ENCODE assay signal across 12 cellular contexts in genomic region chr14:96001866-96002510, GRCh38. TPM values are rescaled to one million over a fixed set of nuclear protein-coding genes. Genes with fewer than 3 reads are reported as not detected.
DNase-seq lines count a peak whose midpoint lies in the region; ATAC-seq, FAIRE-seq and TF ChIP-seq lines count a peak whose summit lies in the region.
"Had no signal": no experiment of that assay in that cellular context is flagged by ENCODE, and none has a peak within 500 bp of the region (broad histone marks: within the 10 kb centered on the region; RNA-seq: fewer than 3 reads in every experiment).

No MANE protein-coding gene starts in this region.

- H3K27ac Mint-ChIP-seq in neural progenitor cell: no peak overlapping the region
- H3K27ac Mint-ChIP-seq: natural killer cell had no signal

- ATAC-seq in GM21447 (IDR thresholded peaks at IDR 0.05; ENCODE audit: unreplicated experiment): no peak
- ATAC-seq: natural killer cell had no signal

- no peaks in the 10 kb centered on the region for H3K36me3 Mint-ChIP-seq in neural progenitor cell
- H3K36me3 Mint-ChIP-seq: natural killer cell had no signal

- H3K4me1 ChIP-seq in neural progenitor cell (peaks cover 8% of the 10 kb centered on the region), HAP-1 (no peaks in the 10 kb centered on the region)
- H3K4me1 ChIP-seq: SJSA1 had no signal

- FAIRE-seq in frontal cortex (lab: Jason Lieb, UNC): no peak

- no peak overlapping the region for H3K9ac ChIP-seq in neural progenitor cell

- H3F3A ChIP-seq in neural progenitor cell (ENCODE audit: low read depth): no peaks in the 10 kb centered on the region

- H4K20me1 ChIP-seq in neural progenitor cell (ENCODE audit: low read depth): no peaks in the 10 kb centered on the region

- H3K27me3 Mint-ChIP-seq in neural progenitor cell (ENCODE audit: insufficient read depth, low read depth): peaks cover 4% of the 10 kb centered on the region

- H3K79me2 ChIP-seq in neural progenitor cell (ENCODE audit: low read depth): no peaks in the 10 kb centered on the region

- H3K9me3 ChIP-seq in WERI-Rb-1 (ENCODE audit: severe bottlenecking) (no peaks in the 10 kb centered on the region), neural progenitor cell (ENCODE audit: low read depth) (no peaks in the 10 kb centered on the region), HAP-1 (no peaks in the 10 kb centered on the region)
- H3K9me3 ChIP-seq: SJSA1 had no signal

- H3K4me1 Mint-ChIP-seq in neural progenitor cell: peaks cover 6% of the 10 kb centered on the region
- H3K4me1 Mint-ChIP-seq: central memory CD8-positive, alpha-beta T cell; natural killer cell had no signal

- no peak for TF ChIP-seq CTCF in WERI-Rb-1 (IDR thresholded peaks at IDR 0.05; ENCODE audit: low read depth, low read length)
- TF ChIP-seq CTCF in neural progenitor cell (IDR thresholded peaks at IDR 0.05): no peak

- H3K9me3 Mint-ChIP-seq in neural progenitor cell: peaks cover 11% of the 10 kb centered on the region

- DNase-seq in EH (ENCODE audit: low read depth): peak; percentile 53
- peak; percentile 16 for DNase-seq in NCI-H1436 treated with DMSO at 0.1 percent for 48 hours (lab: John Stamatoyannopoulos, UW)
- DNase-seq in WERI-Rb-1: peak; percentile 85
- peak; percentile 52 for DNase-seq in neural progenitor cell (ENCODE audit: low spot score)
- no peak for DNase-seq in HAP-1 (ENCODE audit: low spot score in 2 of 2)
- no peak for DNase-seq in GF-D8 (lab: John Stamatoyannopoulos, UW)
- DNase-seq in frontal cortex (ENCODE audit: low spot score in 2 of 2): no peak
- DNase-seq: natural killer cell, NCI-H2081 treated with DMSO at 0.1 percent for 48 hours had no signal

- no peaks in the 10 kb centered on the region for H3K36me3 ChIP-seq in WERI-Rb-1
- no peaks in the 10 kb centered on the region for H3K36me3 ChIP-seq in neural progenitor cell
- H3K36me3 ChIP-seq in HAP-1 (replicated peaks): no peaks in the 10 kb centered on the region
- H3K36me3 ChIP-seq: SJSA1 had no signal

- H2AFZ ChIP-seq in neural progenitor cell (replicated peaks): peak overlapping the region; percentile 77

- H3K27me3 ChIP-seq in WERI-Rb-1 (ENCODE audit: insufficient read depth, low read depth, severe bottlenecking): no peaks in the 10 kb centered on the region
- H3K27me3 ChIP-seq in neural progenitor cell: no peaks in the 10 kb centered on the region
- H3K27me3 ChIP-seq in HAP-1 (ENCODE audit: low read depth): peaks cover 19% of the 10 kb centered on the region

- in situ Hi-C loops in HAP-1 (cut with MboI; ENCODE audit: low sequenced_read_pairs): no loop called here

- peak overlapping the region; percentile 23 for H3K4me3 ChIP-seq in WERI-Rb-1 (ENCODE audit: low read depth, low read length)
- no peak overlapping the region for H3K4me3 ChIP-seq in neural progenitor cell
- no peak overlapping the region for H3K4me3 ChIP-seq in HAP-1
- H3K4me3 ChIP-seq: SJSA1 had no signal

- no peak overlapping the region for H3K4me3 Mint-ChIP-seq in neural progenitor cell
- H3K4me3 Mint-ChIP-seq: central memory CD8-positive, alpha-beta T cell; natural killer cell had no signal

- H3K27ac ChIP-seq in WERI-Rb-1: peak overlapping the region; percentile 68
- H3K27ac ChIP-seq in neural progenitor cell: no peak overlapping the region
- H3K27ac ChIP-seq: SJSA1 had no signal

- peak overlapping the region; percentile 11 for H3K4me2 ChIP-seq in neural progenitor cell

RNA-seq across cellular contexts. Expression of gene C14orf132, which starts 37.2 kb away (rescaled TPM):
- total RNA-seq in neural progenitor cell (ENCODE audit: low replicate concordance) (5.5 and 8.1 TPM in 2 replicates), frontal cortex (32.6 TPM)

Comparison
In these comparisons a context has a peak if more than half of its experiments do, and no peak if none do; other contexts are left out.
1. DNase-seq: peak in EH (single experiment), NCI-H1436 treated with DMSO at 0.1 percent for 48 hours (single experiment), WERI-Rb-1 (single experiment) and neural progenitor cell (single experiment); none in HAP-1 (0 of 2), GF-D8 (single experiment) and frontal cortex (0 of 2).